ENCODE assay signal across 9 cellular contexts in genomic region chr3:49785565-49786356, GRCh38. TPM values are rescaled to one million over a fixed set of nuclear protein-coding genes. Genes with fewer than 3 reads are reported as not detected.
DNase-seq lines count a peak whose midpoint lies in the region.
"Had no signal": no experiment of that assay in that cellular context is flagged by ENCODE, and none has a peak within 500 bp of the region (broad histone marks: within the 10 kb centered on the region; RNA-seq: fewer than 3 reads in every experiment).

No MANE protein-coding gene starts in this region.

- intact Hi-C loops in cardiac septum (cut with DNase I) = loop anchor here (5.0 kb wide), 1 partner anchor 63 kb away; the partner anchor contains the start of gene GMPPB

- peak overlapping the region; percentile 94 for H3K4me2 ChIP-seq in GM23248 (ENCODE audit: unreplicated experiment)

- H3K36me3 ChIP-seq in GM23248 (ENCODE audit: low read depth) = no peaks in the 10 kb centered on the region; the same call in 1 of the 2 replicates

- in situ Hi-C loops in GM23248 (cut with MboI) = no loop called here

- H3F3A ChIP-seq in GM23248 (ENCODE audit: insufficient read depth) = no peaks in the 10 kb centered on the region

- H3K4me1 ChIP-seq in GM23248 (ENCODE audit: insufficient read depth) = peaks cover 18% of the 10 kb centered on the region; the same call in 1 of the 2 replicates

- H3K9ac ChIP-seq in GM23248 = peak overlapping the region; percentile 85

- H2AFZ ChIP-seq in GM23248 = peak overlapping the region; percentile 72

- peak overlapping the region; percentile 81 for H3K4me3 ChIP-seq in GM23248

- DNase-seq in DMS53 (lab: John Stamatoyannopoulos, UW) (peak; percentile 47), DMS53 treated with DMSO at 0.1 percent for 48 hours (lab: John Stamatoyannopoulos, UW; ENCODE audit: unreplicated experiment) (no peak), GM23248 (peak; percentile 71), KG1 (lab: John Stamatoyannopoulos, UW) (peak; percentile 72), cardiac septum (ENCODE audit: low spot score) (peak; percentile 78), pons (ENCODE audit: low spot score) (peak; percentile 15), hippocampal formation (lab: John Stamatoyannopoulos, UW) (no peak)
- peak; percentile 21 for DNase-seq in activated naive CD4-positive, alpha-beta T cell treated with anti-CD3 and anti-CD28 coated beads, Interleukin-2, amount 50 U/mL, for 16 hours

- peak overlapping the region; percentile 59 for H3K27ac ChIP-seq in GM23248

- no peaks in the 10 kb centered on the region for H3K27me3 ChIP-seq in GM23248 (replicated peaks; ENCODE audit: insufficient read depth)

- H3K9me2 ChIP-seq in GM23248 (ENCODE audit: insufficient read depth) = no peaks in the 10 kb centered on the region

- WGBS in GM23248 (ENCODE audit: low coverage in 1 of 2, low lambda C conversion rate in 2 of 2, missing lambda C conversion rate in 2 of 2), 2 experiments = 2 to 3% methylated on average over 46 to 50 of the region's 50 CpGs

- no peaks in the 10 kb centered on the region for H3K9me3 ChIP-seq in GM23248 (ENCODE audit: low read depth)

- peaks cover 4% of the 10 kb centered on the region; the same call in 1 of the 2 replicates for H4K20me1 ChIP-seq in GM23248 (ENCODE audit: insufficient read depth)

- H3K79me2 ChIP-seq in GM23248 (ENCODE audit: insufficient read depth) = peaks cover 56% of the 10 kb centered on the region

RNA-seq across cellular contexts. Expression of gene IP6K1, which starts 0.6 kb away (rescaled TPM):
- 20.6 and 27.2 TPM in 2 replicates for total RNA-seq in GM23248 (2014; rRNA removed; shearing (Covaris generic))
- polyA plus RNA-seq in GM23248 (2016; fragmentation: Nextera tagmentation; extraction: Ambion mirVana) = 18.7 and 20.3 TPM in 2 replicates
- 19.7 TPM for total RNA-seq in cardiac septum

RNA-seq across cellular contexts. Expression of gene CDHR4, which starts 13.9 kb away (rescaled TPM):
- not detected in 2 replicates for total RNA-seq in GM23248 (2014; rRNA removed; shearing (Covaris generic))
- not detected in 2 replicates for polyA plus RNA-seq in GM23248 (2016; fragmentation: Nextera tagmentation; extraction: Ambion mirVana)
- total RNA-seq in cardiac septum = not detected
- total RNA-seq: glomerular endothelial cell had no signal

RNA-seq across cellular contexts. Expression of gene INKA1, which starts 17.3 kb away (rescaled TPM):
- 7.1 and 12.0 TPM in 2 replicates for total RNA-seq in GM23248 (2014; rRNA removed; shearing (Covaris generic))
- polyA plus RNA-seq in GM23248 (2016; fragmentation: Nextera tagmentation; extraction: Ambion mirVana) = 7.2 and 7.9 TPM in 2 replicates
- 1.9 TPM for total RNA-seq in cardiac septum

RNA-seq across cellular contexts. Expression of gene UBA7, which starts 28.0 kb away (rescaled TPM):
- total RNA-seq in GM23248 (2014; rRNA removed; shearing (Covaris generic)) = 35.7 and 41.6 TPM in 2 replicates
- 14.0 and 16.9 TPM in 2 replicates for polyA plus RNA-seq in GM23248 (2016; fragmentation: Nextera tagmentation; extraction: Ambion mirVana)
- 20.0 TPM for total RNA-seq in cardiac septum

Comparison
In these comparisons a context has a peak if more than half of its experiments do, and no peak if none do; other contexts are left out.
1. DNase-seq: peak in DMS53 (single experiment), GM23248 (single experiment), KG1 (single experiment), activated naive CD4-positive, alpha-beta T cell treated with anti-CD3 and anti-CD28 coated beads, Interleukin-2, amount 50 U/mL, for 16 hours (single experiment), cardiac septum (single experiment) and pons (single experiment); none in DMS53 treated with DMSO at 0.1 percent for 48 hours (single experiment) and hippocampal formation (0 of 2).